In the genomic region with DNA sequence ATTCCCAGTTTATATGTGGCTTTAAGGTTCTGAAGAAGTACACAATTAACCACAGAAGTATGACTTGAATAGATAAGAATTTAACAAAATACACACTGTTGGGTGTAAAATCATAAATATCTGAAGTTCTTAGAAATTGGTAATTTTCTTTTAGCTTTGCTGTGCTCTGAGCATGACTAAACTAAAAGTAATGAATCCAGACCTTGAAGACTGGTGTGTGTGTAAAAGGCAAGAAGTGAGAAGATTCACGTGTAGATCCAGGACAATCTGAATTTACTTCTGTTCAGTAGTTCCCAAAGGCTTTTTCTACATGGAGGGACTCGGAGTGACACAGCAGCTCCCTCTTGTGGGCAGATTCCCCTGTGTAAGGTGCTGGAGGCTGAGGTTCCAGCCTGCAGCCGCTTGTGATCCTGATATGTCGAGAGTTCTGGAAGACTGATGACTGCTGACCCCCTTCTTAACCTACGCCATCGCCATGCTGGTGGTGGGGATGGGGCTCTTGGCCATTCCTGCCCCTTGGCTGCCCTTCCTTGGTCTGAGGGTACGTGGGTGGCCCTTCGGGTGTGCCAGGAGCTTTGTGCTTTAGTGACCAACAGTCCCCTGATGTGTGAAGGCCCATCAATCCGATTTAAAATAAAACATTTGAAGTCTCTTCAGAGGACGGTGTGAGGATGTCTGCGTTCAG, we compare ENCODE assay signal across 8 cellular contexts.
DNase-seq lines count a peak whose midpoint lies in the region; ATAC-seq and TF ChIP-seq lines count a peak whose summit lies in the region.

No MANE protein-coding gene starts in this region.

- POLR2A ChIA-PET in activated CD4-positive, alpha-beta T cell treated with anti-CD3 and anti-CD28 coated beads for 36 hours (lab: Charles Lee), result no interaction called here

- peak overlapping the region; percentile 14 for H3K27ac Mint-ChIP-seq in activated CD4-positive, alpha-beta T cell treated with anti-CD3 and anti-CD28 coated beads for 36 hours

- H3K4me3 ChIP-seq in lower leg skin (ENCODE audit: low read depth, poor library complexity, severe bottlenecking), result no peak overlapping the region

- TF ChIP-seq CTCF in lower leg skin (IDR thresholded peaks at IDR 0.05), result peak in 1 of 3 donors; percentile 40

- no peak overlapping the region for H3K4me3 Mint-ChIP-seq in activated CD4-positive, alpha-beta T cell treated with anti-CD3 and anti-CD28 coated beads for 36 hours

- peaks cover 5% of the 10 kb centered on the region for H3K36me3 Mint-ChIP-seq in activated CD4-positive, alpha-beta T cell treated with anti-CD3 and anti-CD28 coated beads for 36 hours (ENCODE audit: low read depth)

- DNase-seq in AG08395 (ENCODE audit: low spot score) (peak; percentile 82), GM19238 (ENCODE audit: insufficient read length, low spot score) (peak; percentile 67), NCI-H446 (lab: John Stamatoyannopoulos, UW) (peak; percentile 46 to 83), dermis blood vessel endothelial cell (peak; percentile 93), lower leg skin (ENCODE audit: low spot score in 2 of 2) (peak; percentile 88 to 96)
- peak; percentile 86 for DNase-seq in activated CD4-positive, alpha-beta T cell treated with anti-CD3 and anti-CD28 coated beads for 36 hours
- DNase-seq in stimulated activated CD4-positive, alpha-beta T cell treated with anti-CD3 and anti-CD28 coated beads, TNF-alpha, amount 100 ng/mL, for 24 hours (ENCODE audit: low read depth in 3 of 3), result peak; percentile 41 to 70 (median 43)

- peak; percentile 47 for ATAC-seq in activated CD4-positive, alpha-beta T cell treated with anti-CD3 and anti-CD28 coated beads for 36 hours
- ATAC-seq in HG02610 (IDR thresholded peaks at IDR 0.05; ENCODE audit: unreplicated experiment), result no peak

- CTCF ChIA-PET in activated CD4-positive, alpha-beta T cell treated with anti-CD3 and anti-CD28 coated beads for 36 hours (lab: Charles Lee), result interaction anchor here (0.5 to 7.8 kb wide), 43 partner anchors 9 to 711 kb away, joined by 3 to 131 read pairs (median 5); partner anchors contain the start of gene SLX9

- intact Hi-C loops in activated CD4-positive, alpha-beta T cell treated with anti-CD3 and anti-CD28 coated beads for 36 hours (cut with DNase I, micrococcal nuclease), result loop anchor here (1.0 to 5.0 kb wide), 2 partner anchors 175 to 188 kb away; no protein-coding TSS in a partner anchor
- intact Hi-C loops in lower leg skin (cut with DNase I; ENCODE audit: low total_unique reads), result loop anchor here (5.0 kb wide), 2 partner anchors 190 to 300 kb away; no protein-coding TSS in a partner anchor

- H3K4me1 Mint-ChIP-seq in activated CD4-positive, alpha-beta T cell treated with anti-CD3 and anti-CD28 coated beads for 36 hours, result peaks cover 16% of the 10 kb centered on the region

- WGBS in lower leg skin, 2 donors, result 42 to 45% methylated on average over 11 of the region's 11 CpGs

- no peak for TF ChIP-seq POLR2A in lower leg skin (IDR thresholded peaks at IDR 0.05)

- H3K9me3 Mint-ChIP-seq in activated CD4-positive, alpha-beta T cell treated with anti-CD3 and anti-CD28 coated beads for 36 hours (ENCODE audit: low read depth), result no peaks in the 10 kb centered on the region

- H3K27me3 Mint-ChIP-seq in activated CD4-positive, alpha-beta T cell treated with anti-CD3 and anti-CD28 coated beads for 36 hours, result no peaks in the 10 kb centered on the region

Comparison
In these comparisons a context has a peak if more than half of its experiments do, and no peak if none do; other contexts are left out.
1. DNase-seq: peak in every context shown above with its lines; median percentile 93 in dermis blood vessel endothelial cell; 92 in lower leg skin; 86 in activated CD4-positive, alpha-beta T cell treated with anti-CD3 and anti-CD28 coated beads for 36 hours; 82 in AG08395; 67 in GM19238; 64 in NCI-H446; 43 in stimulated activated CD4-positive, alpha-beta T cell treated with anti-CD3 and anti-CD28 coated beads, TNF-alpha, amount 100 ng/mL, for 24 hours.